7 cellular contexts compared by ENCODE assay signal in genomic region chr2:121699421-121700328, GRCh38. TPM values are rescaled to one million over a fixed set of nuclear protein-coding genes. Genes with fewer than 3 reads are reported as not detected.
DNase-seq lines count a peak whose midpoint lies in the region; ATAC-seq and TF ChIP-seq lines count a peak whose summit lies in the region.

No MANE protein-coding gene starts in this region.

- no peaks in the 10 kb centered on the region for H3K9me3 ChIP-seq in OCI-LY7 (ENCODE audit: low read length)

- H3K4me3 ChIP-seq in OCI-LY7 (ENCODE audit: low read depth, low read length, poor library complexity, severe bottlenecking) (no peak overlapping the region), fibroblast of villous mesenchyme (ENCODE audit: low read depth, low read length) (no peak overlapping the region), skin epidermis (peak overlapping the region in 1 of 7 experiments; percentile 12)

- H3K9me2 ChIP-seq in OCI-LY7 (ENCODE audit: insufficient read depth, low read length) = no peaks in the 10 kb centered on the region

- H4K20me1 ChIP-seq in OCI-LY7 (ENCODE audit: insufficient read depth, low read length) = no peaks in the 10 kb centered on the region

- POLR2A ChIA-PET in OCI-LY7 (lab: Charles Lee) = interaction anchor here (0.6 to 1.4 kb wide), 6 partner anchors 8 to 276 kb away, joined by 3 to 4 read pairs (median 3); partner anchors contain the start of gene RNU4ATAC

- H3K27ac ChIP-seq in OCI-LY7 (ENCODE audit: low read depth, low read length, poor library complexity, severe bottlenecking) = no peak overlapping the region
- peak overlapping the region in 20 of 21 experiments; percentile 9 to 91 (median 64) for H3K27ac ChIP-seq in skin epidermis

- no peaks in the 10 kb centered on the region for H3K36me3 ChIP-seq in OCI-LY7 (ENCODE audit: insufficient read depth, low read length)

- H2AFZ ChIP-seq in OCI-LY7 (ENCODE audit: low read length) = peak overlapping the region; percentile 86

- no TSS peak for BruUV-seq in OCI-LY7 (replicated peaks; lab: Mats Ljungman, UMichigan)

- H3K4me1 ChIP-seq in OCI-LY7 (ENCODE audit: insufficient read depth, low read length, poor library complexity, severe bottlenecking) = peaks cover 7% of the 10 kb centered on the region

- TF ChIP-seq CTCF in OCI-LY7 (conservative IDR thresholded peaks at IDR 0.05; ENCODE audit: low read length) (no peak), fibroblast of villous mesenchyme (IDR thresholded peaks at IDR 0.05; ENCODE audit: insufficient read depth, low read depth, low read length) (no peak)

- CTCF ChIA-PET in OCI-LY7 (lab: Charles Lee; ENCODE audit: unreplicated experiment) = interaction anchor here (0.5 kb wide), 1 partner anchor 44 kb away, joined by 3 read pairs; no protein-coding TSS in a partner anchor

- intact Hi-C loops in OCI-LY7 (cut with micrococcal nuclease; ENCODE audit: unreplicated experiment) = no loop called here

- ATAC-seq in GM18870 (IDR thresholded peaks at IDR 0.05; ENCODE audit: unreplicated experiment) (peak; percentile 98), HG03060 (IDR thresholded peaks at IDR 0.05; ENCODE audit: low read depth, unreplicated experiment) (peak; percentile 91)

- H3K4me2 ChIP-seq in OCI-LY7 (ENCODE audit: low read length) = peak overlapping the region; percentile 37

- no peaks in the 10 kb centered on the region for H3K79me2 ChIP-seq in OCI-LY7 (ENCODE audit: insufficient read depth, low read depth, low read length)

- DNase-seq in OCI-LY7 (ENCODE audit: low spot score) (peak; percentile 40), fibroblast of villous mesenchyme (ENCODE audit: low read depth) (peak; percentile 54), NCI-H526 treated with DMSO at 0.1 percent for 48 hours (lab: John Stamatoyannopoulos, UW) (no peak)
- peak; percentile 78 for DNase-seq in activated T-cell treated with anti-CD3 and anti-CD28 coated beads, Interleukin-2, amount 50 U/mL, for 1 hour

RNA-seq across cellular contexts. Expression of gene NIFK, which starts 37.0 kb away (rescaled TPM):
- 64.1 and 78.1 TPM in 2 replicates for total RNA-seq in OCI-LY7 (2014; rRNA removed; shearing (Covaris generic))
- 100 and 107 TPM in 2 replicates for total RNA-seq in OCI-LY7 (2022)
- 34.1 and 50.1 TPM in 2 replicates for total RNA-seq in fibroblast of villous mesenchyme

RNA-seq across cellular contexts. Expression of gene CLASP1, which starts 50.4 kb away (rescaled TPM):
- 32.6 and 33.8 TPM in 2 replicates for total RNA-seq in OCI-LY7 (2014; rRNA removed; shearing (Covaris generic))
- total RNA-seq in OCI-LY7 (2022) (65.4 and 72.4 TPM in 2 replicates), fibroblast of villous mesenchyme (47.4 and 58.3 TPM in 2 replicates)

RNA-seq across cellular contexts. Expression of gene TSN, which starts 55.8 kb away (rescaled TPM):
- total RNA-seq in OCI-LY7 (2014; rRNA removed; shearing (Covaris generic)) = 59.2 and 64.4 TPM in 2 replicates
- total RNA-seq in OCI-LY7 (2022) = 98.7 and 102 TPM in 2 replicates
- total RNA-seq in fibroblast of villous mesenchyme = 46.4 and 65.2 TPM in 2 replicates
